16 cellular contexts compared by ENCODE assay signal in the genomic region with DNA sequence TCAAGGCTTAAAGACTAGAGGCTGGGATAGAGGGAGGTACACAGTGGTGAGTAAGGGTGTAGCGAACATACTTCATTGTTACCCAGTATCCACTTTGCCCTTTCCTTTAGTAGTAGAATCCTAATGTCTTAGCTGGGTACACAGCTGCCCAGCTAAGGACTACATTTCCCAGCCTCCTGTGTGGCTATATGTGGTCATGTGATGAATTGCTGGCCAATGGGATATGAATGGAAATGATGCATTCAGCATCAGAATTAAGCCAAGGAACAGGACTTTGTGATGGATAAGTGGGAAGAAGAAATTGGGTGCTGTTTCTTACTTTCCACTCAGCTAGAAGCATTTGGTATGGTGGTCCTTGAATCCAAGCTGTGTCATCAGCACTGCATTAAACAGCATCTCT. TPM values are rescaled to one million over a fixed set of nuclear protein-coding genes. Genes with fewer than 3 reads are reported as not detected.
DNase-seq lines count a peak whose midpoint lies in the region; ATAC-seq and TF ChIP-seq lines count a peak whose summit lies in the region.
"Had no signal": no experiment of that assay in that cellular context is flagged by ENCODE, and none has a peak within 500 bp of the region (broad histone marks: within the 10 kb centered on the region; RNA-seq: fewer than 3 reads in every experiment).

No MANE protein-coding gene starts in this region.

- H3K4me2 ChIP-seq in fibroblast of lung (ENCODE audit: extremely low read depth, insufficient read depth, low read length): no peak overlapping the region

- intact Hi-C loops in left lung (cut with DNase I): no loop called here

- H3K9me3 ChIP-seq in fibroblast of lung (ENCODE audit: control insufficient read depth, insufficient read depth, low read depth, low read length): no peaks in the 10 kb centered on the region
- no peaks in the 10 kb centered on the region for H3K9me3 ChIP-seq in left lung

- peaks cover 2% of the 10 kb centered on the region for H3K27me3 ChIP-seq in fibroblast of lung (ENCODE audit: control insufficient read depth, insufficient read depth, low read length)
- H3K27me3 ChIP-seq in left lung: peaks cover 0 to 30% of the 10 kb centered on the region in 2 donors

- TF ChIP-seq CTCF in fibroblast of lung (conservative IDR thresholded peaks at IDR 0.05 in 1 of 2, IDR thresholded peaks at IDR 0.05 in 1 of 2; ENCODE audit: low read depth in 1 of 2, low read length in 2 of 2): no peak
- no peak for TF ChIP-seq CTCF in left lung (IDR thresholded peaks at IDR 0.05)

- CTCF ChIA-PET in HEK293T (lab: Yijun Ruan, JAX): no interaction called here

- H3K4me3 ChIP-seq in fibroblast of lung (replicated peaks in 1 of 4; ENCODE audit: control extremely low read depth in 1 of 4, insufficient read depth in 1 of 4, low read depth in 3 of 4, low read length in 4 of 4): no peak overlapping the region
- H3K4me3 ChIP-seq in left lung: no peak overlapping the region

- ATAC-seq in SK-N-SH treated with all-trans-retinoic acid at 6 μM for 48 hours: peak; percentile 86
- no peak for ATAC-seq in left lung
- no peak for ATAC-seq in GM21447 (IDR thresholded peaks at IDR 0.05; ENCODE audit: unreplicated experiment)

- H3K79me2 ChIP-seq in fibroblast of lung (ENCODE audit: control insufficient read depth, insufficient read depth, low read length): no peaks in the 10 kb centered on the region

- peak; percentile 45 for DNase-seq in HEK293T (ENCODE audit: extremely low spot score)
- DNase-seq in fibroblast of lung (ENCODE audit: low read depth in 2 of 2): peak; percentile 27 to 40
- peak; percentile 8 for DNase-seq in pons (ENCODE audit: low spot score)
- no peak for DNase-seq in left lung
- DNase-seq in NCI-H748 (lab: John Stamatoyannopoulos, UW; ENCODE audit: unreplicated experiment): no peak
- DNase-seq: activated CD4-positive, alpha-beta T cell treated with anti-CD3 and anti-CD28 coated beads for 48 hours; activated naive CD8-positive, alpha-beta T cell treated with anti-CD3 and anti-CD28 coated beads for 36 hours; activated T-cell treated with anti-CD3 and anti-CD28 coated beads, Interleukin-2, amount 50 U/mL, for 1 hour; CD4-positive, CD25-positive, alpha-beta regulatory T cell; cerebellar nuclear complex; glutamatergic neuron; MM.1S; NCI-H82; T-helper 9 cell had no signal

- no peak overlapping the region for H3K9ac ChIP-seq in fibroblast of lung (ENCODE audit: insufficient read depth, low read length)

- H3K36me3 ChIP-seq in fibroblast of lung (ENCODE audit: control insufficient read depth, insufficient read depth, low read length) (no peaks in the 10 kb centered on the region), left lung (no peaks in the 10 kb centered on the region)

- no peaks in the 10 kb centered on the region for H3K4me1 ChIP-seq in fibroblast of lung (ENCODE audit: control insufficient read depth, extremely low read depth, insufficient read depth, low read length)
- no peaks in the 10 kb centered on the region for H3K4me1 ChIP-seq in left lung

- H3K27ac ChIP-seq in fibroblast of lung (ENCODE audit: insufficient read depth, low read length): no peak overlapping the region
- H3K27ac ChIP-seq in left lung: no peak overlapping the region

- POLR2A ChIA-PET in HEK293T (lab: Yijun Ruan, JAX): no interaction called here

- H4K20me1 ChIP-seq in fibroblast of lung (ENCODE audit: control insufficient read depth, extremely low read depth, insufficient read depth, low read length): no peaks in the 10 kb centered on the region

- no peak overlapping the region for H2AFZ ChIP-seq in fibroblast of lung (ENCODE audit: low read length)

TF ChIP-seq in HEK293T, 16 proteins besides CTCF, POLR2A, EP300 and RAD21:
- no peak for TF ChIP-seq NFRKB (IDR thresholded peaks at IDR 0.05)
- TF ChIP-seq CTBP1 (IDR thresholded peaks at IDR 0.05; ENCODE audit: borderline replicate concordance): no peak
- no peak for TF ChIP-seq L3MBTL2 (conservative IDR thresholded peaks at IDR 0.05)
- no peak for TF ChIP-seq TARDBP (IDR thresholded peaks at IDR 0.05)
- TF ChIP-seq ELF4 (IDR thresholded peaks at IDR 0.05): no peak
- no peak for TF ChIP-seq ZNF384 (IDR thresholded peaks at IDR 0.05)
- no peak for TF ChIP-seq SUZ12 (IDR thresholded peaks at IDR 0.05)
- no peak for TF ChIP-seq SP1 (IDR thresholded peaks at IDR 0.05)

TF ChIP-seq in SK-N-SH treated with all-trans-retinoic acid at 6 μM for 48 hours, 23 proteins besides CTCF, POLR2A, EP300 and RAD21:
- no peak for TF ChIP-seq ZC3H10 (CRISPR knock-in tag; IDR thresholded peaks at IDR 0.05)
- no peak for TF ChIP-seq OSR1 (CRISPR knock-in tag; IDR thresholded peaks at IDR 0.05)
- TF ChIP-seq SNAI2 (CRISPR knock-in tag; IDR thresholded peaks at IDR 0.05): no peak
- TF ChIP-seq, protein P1, sequence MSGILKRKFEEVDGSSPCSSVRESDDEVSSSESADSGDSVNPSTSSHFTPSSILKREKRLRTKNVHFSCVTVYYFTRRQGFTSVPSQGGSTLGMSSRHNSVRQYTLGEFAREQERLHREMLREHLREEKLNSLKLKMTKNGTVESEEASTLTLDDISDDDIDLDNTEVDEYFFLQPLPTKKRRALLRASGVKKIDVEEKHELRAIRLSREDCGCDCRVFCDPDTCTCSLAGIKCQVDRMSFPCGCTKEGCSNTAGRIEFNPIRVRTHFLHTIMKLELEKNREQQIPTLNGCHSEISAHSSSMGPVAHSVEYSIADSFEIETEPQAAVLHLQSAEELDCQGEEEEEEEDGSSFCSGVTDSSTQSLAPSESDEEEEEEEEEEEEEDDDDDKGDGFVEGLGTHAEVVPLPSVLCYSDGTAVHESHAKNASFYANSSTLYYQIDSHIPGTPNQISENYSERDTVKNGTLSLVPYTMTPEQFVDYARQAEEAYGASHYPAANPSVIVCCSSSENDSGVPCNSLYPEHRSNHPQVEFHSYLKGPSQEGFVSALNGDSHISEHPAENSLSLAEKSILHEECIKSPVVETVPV (CRISPR knock-in tag; IDR thresholded peaks at IDR 0.05): no peak

RNA-seq across cellular contexts. Expression of gene FOXL1, which starts 55.9 kb away (rescaled TPM):
- 24.1 and 27.4 TPM in 2 replicates for total RNA-seq in fibroblast of lung
- polyA plus RNA-seq in fibroblast of lung: 5.9 and 19.0 TPM in 2 replicates
- 9.4 and 31.1 TPM in 2 replicates for polyA plus RNA-seq in fibroblast of lung (2012)
- 4.9 and 6.9 TPM in 2 replicates for polyA minus RNA-seq in fibroblast of lung (ENCODE audit: low replicate concordance)
- under 1 TPM; 0.99 TPM for total RNA-seq in left lung
- total RNA-seq: activated naive CD8-positive, alpha-beta T cell treated with anti-CD3 and anti-CD28 coated beads for 36 hours; CD4-positive, CD25-positive, alpha-beta regulatory T cell had no signal
- polyA plus RNA-seq: CD4-positive, CD25-positive, alpha-beta regulatory T cell had no signal

Comparison
In these comparisons a context has a peak if more than half of its experiments do, and no peak if none do; other contexts are left out.
1. DNase-seq: peak in HEK293T (single experiment), fibroblast of lung (2 of 2) and pons (single experiment); none in left lung (0 of 2) and NCI-H748 (single experiment).
2. RNA of gene FOXL1, which starts 55.9 kb away (total RNA-seq): 24.1 to 27.4 TPM in fibroblast of lung; 0.99 TPM in left lung; every median in the first group is over 10 times any median in the second.